ENCODE assay signal across 8 cellular contexts in genomic region chr6:89818977-89819335, GRCh38. TPM values are rescaled to one million over a fixed set of nuclear protein-coding genes. Genes with fewer than 3 reads are reported as not detected.
A peak's percentile ranks its signal among the peaks of the same experiment; 100 is the strongest.
DNase-seq lines count a peak whose midpoint lies in the region; ATAC-seq and TF ChIP-seq lines count a peak whose summit lies in the region.

No MANE protein-coding gene starts in this region.

- DNase-seq in Caco-2 (no peak), T-cell (peak in 9 of 34 experiments; percentile 3 to 25 (median 10)), erythroblast (lab: John Stamatoyannopoulos, UW) (peak; percentile 78), GM10266 (ENCODE audit: extremely low spot score) (no peak), GM13977 (ENCODE audit: low spot score) (no peak)

- intact Hi-C loops in Caco-2 (cut with micrococcal nuclease; ENCODE audit: unreplicated experiment): loop anchor here (1.0 kb wide), 1 partner anchor 10 kb away; the partner anchor contains the start of gene CASP8AP2

- ATAC-seq in GM19467 (IDR thresholded peaks at IDR 0.05; ENCODE audit: unreplicated experiment) (peak; percentile 21), HG03565 (IDR thresholded peaks at IDR 0.05; ENCODE audit: unreplicated experiment) (peak; percentile 14), T-cell (replicated peaks in 1 of 4) (peak; percentile 10 to 21 (median 21))

- H3K4me3 Mint-ChIP-seq in Caco-2 (ENCODE audit: unreplicated experiment) (peak overlapping the region; percentile 90), T-cell (peak overlapping the region; percentile 93 to 96 (median 95))

- H3K4me1 ChIP-seq in Caco-2 (peaks cover 3% of the 10 kb centered on the region), muscle layer of duodenum (ENCODE audit: control insufficient read depth in 1 of 2, insufficient read depth in 2 of 2, low read length in 2 of 2) (peaks cover 9 to 11% of the 10 kb centered on the region in 2 donors)

- TSS peak; percentile 50 for BruUV-seq in Caco-2 (replicated peaks; lab: Mats Ljungman, UMichigan)

- peak overlapping the region; percentile 21 for H3K27ac ChIP-seq in muscle layer of duodenum (ENCODE audit: low read length)

- no peak for TF ChIP-seq POLR2A in erythroblast (IDR thresholded peaks at IDR 0.05; ENCODE audit: low read length)

- peaks cover 18% of the 10 kb centered on the region for H3K36me3 Mint-ChIP-seq in Caco-2 (ENCODE audit: insufficient read depth, unreplicated experiment)
- no peaks in the 10 kb centered on the region for H3K36me3 Mint-ChIP-seq in T-cell

- peak overlapping the region; percentile 95 for H3K4me3 ChIP-seq in Caco-2 (ENCODE audit: low read depth, low read length)
- H3K4me3 ChIP-seq in muscle layer of duodenum (ENCODE audit: low read depth in 1 of 2, low read length in 2 of 2): peak overlapping the region; percentile 65 to 94

- CTCF ChIA-PET in Caco-2 (lab: Charles Lee): interaction anchor here (1.8 kb wide), 1 partner anchor 10 kb away, joined by 6 read pairs; the partner anchor contains the start of gene CASP8AP2
- CTCF ChIA-PET in T-cell (lab: Charles Lee): interaction anchor here (0.6 to 2.4 kb wide), 8 partner anchors 10 to 768 kb away, joined by 3 to 21 read pairs (median 4); partner anchors contain the start of genes CASP8AP2 (in 1 of the 2) and MAP3K7 (in 1 of the 2)

- POLR2A ChIA-PET in Caco-2 (lab: Charles Lee) (interaction anchor here (0.6 to 2.5 kb wide), 3 partner anchors 10 to 67 kb away, joined by 4 to 32 read pairs (median 5); partner anchors contain the start of gene CASP8AP2), T-cell (lab: Charles Lee) (interaction anchor here (0.7 to 2.5 kb wide), 4 partner anchors 10 to 768 kb away, joined by 3 to 24 read pairs (median 8); partner anchors contain the start of gene CASP8AP2 (in 2 of the 2))

- H3K9me3 ChIP-seq in Caco-2: no peaks in the 10 kb centered on the region
- H3K9me3 ChIP-seq in muscle layer of duodenum (ENCODE audit: control insufficient read depth in 1 of 2, low read length in 2 of 2): no peaks in the 10 kb centered on the region

- H3K36me3 ChIP-seq in Caco-2 (ENCODE audit: control insufficient read depth, insufficient read depth, low read length): no peaks in the 10 kb centered on the region; the same call in 1 of the 2 replicates
- H3K36me3 ChIP-seq in muscle layer of duodenum (ENCODE audit: control insufficient read depth in 1 of 2, insufficient read depth in 2 of 2, low read length in 2 of 2): no peaks in the 10 kb centered on the region

- TF ChIP-seq CTCF in Caco-2 (IDR thresholded peaks at IDR 0.05; ENCODE audit: insufficient read depth in 1 of 2, low read depth in 1 of 2, low read length in 1 of 2, severe bottlenecking in 1 of 2, unreplicated experiment in 1 of 2) (no peak), GM10266 (IDR thresholded peaks at IDR 0.05; ENCODE audit: control insufficient read depth, insufficient read depth, low read depth, missing control alignments) (no peak), GM13977 (IDR thresholded peaks at IDR 0.05; ENCODE audit: extremely low read depth, insufficient read depth, missing control alignments) (no peak)

- H3K4me1 Mint-ChIP-seq in Caco-2 (ENCODE audit: low read depth, unreplicated experiment) (peaks cover 6% of the 10 kb centered on the region), T-cell (peaks cover 41 to 47% (median 46%) of the 10 kb centered on the region in 3 donors)

- no peaks in the 10 kb centered on the region for H3K27me3 ChIP-seq in Caco-2 (replicated peaks; ENCODE audit: control insufficient read depth, insufficient read depth, low read length)
- H3K27me3 ChIP-seq in muscle layer of duodenum (ENCODE audit: low read depth, low read length): no peaks in the 10 kb centered on the region

- in situ Hi-C loops in GM13977 (cut with MboI; ENCODE audit: low pct_unique_long_range_greater_than_20kb, low sequenced_read_pairs, unreplicated experiment): no loop called here

- H3K27ac Mint-ChIP-seq in Caco-2 (ENCODE audit: unreplicated experiment) (peak overlapping the region; percentile 98), T-cell (peak overlapping the region; percentile 93 to 97)

- H3K27me3 Mint-ChIP-seq in Caco-2 (ENCODE audit: insufficient read depth, unreplicated experiment) (no peaks in the 10 kb centered on the region), T-cell (no peaks in the 10 kb centered on the region)

- no peaks in the 10 kb centered on the region for H3K9me3 Mint-ChIP-seq in Caco-2 (ENCODE audit: unreplicated experiment)
- no peaks in the 10 kb centered on the region for H3K9me3 Mint-ChIP-seq in T-cell

RNA-seq across cellular contexts. Expression of gene MDN1, which starts 0.6 kb away (rescaled TPM):
- 49.0 and 59.3 TPM in 2 replicates for total RNA-seq in Caco-2 (2022)
- 10 to 100 TPM; 56.0 to 64.9 (median 60.8) TPM for total RNA-seq in T-cell

RNA-seq across cellular contexts. Expression of gene CASP8AP2, which starts 10.7 kb away (rescaled TPM):
- 19.3 and 23.3 TPM in 2 replicates for total RNA-seq in Caco-2 (2022)
- total RNA-seq in T-cell: 10 to 100 TPM; 27.8 to 46.8 (median 39.7) TPM

Comparison
In these comparisons a context has a peak if more than half of its experiments do, and no peak if none do; other contexts are left out.
1. DNase-seq: peak in erythroblast (2 of 2); none in Caco-2 (0 of 2), GM10266 (single experiment) and GM13977 (single experiment).
2. Peak in every context shown above with its lines, with median percentiles within 50 percentile points of each other: ATAC-seq.